1 cellular context compared by ENCODE assay signal in the genomic region with DNA sequence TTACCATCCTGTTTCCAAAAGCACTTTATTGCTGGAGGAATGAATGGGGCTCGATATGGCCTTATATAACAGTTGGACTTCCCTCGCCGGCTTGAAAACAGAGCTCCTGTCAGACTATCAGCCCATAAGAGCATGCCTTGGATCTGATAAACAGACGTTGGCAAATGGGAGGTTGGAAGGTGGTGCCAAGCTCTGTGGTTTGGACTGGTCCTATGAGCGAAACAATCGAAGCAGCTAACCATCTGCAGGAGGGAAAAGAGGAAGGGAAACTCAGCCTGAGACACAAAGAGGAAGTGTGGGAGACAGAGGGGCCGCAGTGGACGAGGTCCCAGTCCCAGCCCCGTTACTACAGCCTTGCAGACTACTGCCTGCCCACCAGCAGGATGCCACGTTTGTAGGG.
A peak's percentile ranks its signal among the peaks of the same experiment; 100 is the strongest.
TF ChIP-seq lines count a peak whose summit lies in the region.

No MANE protein-coding gene starts in this region.

TF ChIP-seq in GM12878, 131 proteins besides CTCF, POLR2A, EP300 and RAD21 (continued from another document):
- peak; percentile 66; the same call in 1 of the 2 replicates for TF ChIP-seq DPF2 (IDR thresholded peaks at IDR 0.05)
- peak; percentile 25; the same call in 1 of the 2 replicates for TF ChIP-seq MTA2 (IDR thresholded peaks at IDR 0.05; ENCODE audit: low read depth)
- peak; percentile 28 to 50; a peak in 3 of 4 replicates for TF ChIP-seq IKZF2 (IDR thresholded peaks at IDR 0.05)
- no peak for TF ChIP-seq USF1 (IDR thresholded peaks at IDR 0.05; ENCODE audit: borderline replicate concordance, extremely low read length, insufficient read depth, low read depth, low read length)
- peak; percentile 63; the same call in 1 of the 2 replicates for TF ChIP-seq IRF4 (IDR thresholded peaks at IDR 0.05; ENCODE audit: low read depth, low read length)
- TF ChIP-seq SUPT20H (IDR thresholded peaks at IDR 0.05; ENCODE audit: borderline replicate concordance, control insufficient read depth, low read depth, low read length), result no peak
- TF ChIP-seq HDGF (IDR thresholded peaks at IDR 0.05), result no peak
